Comparison of ENCODE assay signal across 8 cellular contexts in genomic region chr7:39580150-39580874, GRCh38. TPM values are rescaled to one million over a fixed set of nuclear protein-coding genes. Genes with fewer than 3 reads are reported as not detected.
DNase-seq lines count a peak whose midpoint lies in the region; ATAC-seq, FAIRE-seq and TF ChIP-seq lines count a peak whose summit lies in the region.

No MANE protein-coding gene starts in this region.

- no peaks in the 10 kb centered on the region for H3K27me3 Mint-ChIP-seq in activated naive CD8-positive, alpha-beta T cell treated with anti-CD3 and anti-CD28 coated beads for 36 hours

- H3K9ac ChIP-seq in SU-DHL-6 (ENCODE audit: low read length) = 0 out of 2 replicates have a peak overlapping the region, but pooled peaks have one; percentile 0

- no peak overlapping the region for H3K4me3 Mint-ChIP-seq in activated naive CD8-positive, alpha-beta T cell treated with anti-CD3 and anti-CD28 coated beads for 36 hours

- no peaks in the 10 kb centered on the region for H4K20me1 ChIP-seq in SU-DHL-6 (ENCODE audit: low read depth, low read length)

- H3K4me2 ChIP-seq in SU-DHL-6 (ENCODE audit: low read depth, low read length, poor library complexity, severe bottlenecking) = no peak overlapping the region

- no peaks in the 10 kb centered on the region for H3K27me3 ChIP-seq in SU-DHL-6 (ENCODE audit: low read length)
- H3K27me3 ChIP-seq in cardiac muscle cell = no peaks in the 10 kb centered on the region

- H3K4me3 ChIP-seq in SU-DHL-6 (ENCODE audit: insufficient read depth, low read length, poor library complexity, severe bottlenecking) (no peak overlapping the region), cardiac muscle cell (no peak overlapping the region)

- DNase-seq in GM12892 (ENCODE audit: insufficient read length) = peak; percentile 48
- DNase-seq in NCI-H1417 treated with DMSO at 0.1 percent for 48 hours (lab: John Stamatoyannopoulos, UW) = peak; percentile 48
- DNase-seq in activated naive CD8-positive, alpha-beta T cell treated with anti-CD3 and anti-CD28 coated beads for 36 hours = peak; percentile 72
- DNase-seq in cardiac muscle cell (ENCODE audit: low read depth in 1 of 2, low spot score in 1 of 2) = peak; percentile 90 to 97
- DNase-seq in pulmonary artery endothelial cell (ENCODE audit: low read depth, low spot score) = peak; percentile 93
- DNase-seq in mesenteric fat pad (ENCODE audit: low spot score) = no peak

- no peak for TF ChIP-seq POLR2A in GM12892 (IDR thresholded peaks at IDR 0.05; ENCODE audit: low read depth, low read length)

- H3K36me3 ChIP-seq in SU-DHL-6 (ENCODE audit: low read length) (no peaks in the 10 kb centered on the region), cardiac muscle cell (no peaks in the 10 kb centered on the region)

- no peaks in the 10 kb centered on the region for H3K9me3 Mint-ChIP-seq in activated naive CD8-positive, alpha-beta T cell treated with anti-CD3 and anti-CD28 coated beads for 36 hours

- no peaks in the 10 kb centered on the region for H3K36me3 Mint-ChIP-seq in activated naive CD8-positive, alpha-beta T cell treated with anti-CD3 and anti-CD28 coated beads for 36 hours

- H3K79me2 ChIP-seq in SU-DHL-6 (ENCODE audit: insufficient read depth, low read length) = no peaks in the 10 kb centered on the region

- H3K9me3 ChIP-seq in SU-DHL-6 (ENCODE audit: insufficient read depth, low read length) = no peaks in the 10 kb centered on the region
- no peaks in the 10 kb centered on the region for H3K9me3 ChIP-seq in cardiac muscle cell (ENCODE audit: low read depth)

- peak; percentile 95 for FAIRE-seq in GM12892 (lab: Jason Lieb, UNC)

- no peaks in the 10 kb centered on the region for H3K4me1 ChIP-seq in cardiac muscle cell (ENCODE audit: low read depth)

- peak overlapping the region; percentile 76 for H3K27ac Mint-ChIP-seq in activated naive CD8-positive, alpha-beta T cell treated with anti-CD3 and anti-CD28 coated beads for 36 hours

- peak; percentile 85 for TF ChIP-seq CTCF in SU-DHL-6 (IDR thresholded peaks at IDR 0.05; ENCODE audit: insufficient read depth, low read length, poor library complexity, severe bottlenecking)
- peak; percentile 74 for TF ChIP-seq CTCF in cardiac muscle cell (IDR thresholded peaks at IDR 0.05; ENCODE audit: low read depth, low read length)

- H3K4me1 Mint-ChIP-seq in activated naive CD8-positive, alpha-beta T cell treated with anti-CD3 and anti-CD28 coated beads for 36 hours = peaks cover 22% of the 10 kb centered on the region

- peak overlapping the region; percentile 81 for H2AFZ ChIP-seq in SU-DHL-6 (ENCODE audit: low read depth, low read length, severe bottlenecking)

- H3K27ac ChIP-seq in SU-DHL-6 (ENCODE audit: low read depth, low read length) (no peak overlapping the region), cardiac muscle cell (no peak overlapping the region)

- no peaks in the 10 kb centered on the region for H3F3A ChIP-seq in SU-DHL-6 (ENCODE audit: insufficient read depth)

- peak; percentile 91 for ATAC-seq in HG02763 (IDR thresholded peaks at IDR 0.05; ENCODE audit: unreplicated experiment)

- H3K9me2 ChIP-seq in SU-DHL-6 (replicated peaks; ENCODE audit: insufficient read depth, low read length) = no peaks in the 10 kb centered on the region

RNA-seq across cellular contexts. Expression of gene YAE1, which starts 14.1 kb away (rescaled TPM):
- 18.9 TPM for polyA plus RNA-seq in GM12892 (2012; ENCODE audit: missing spikeins)
- total RNA-seq in activated naive CD8-positive, alpha-beta T cell treated with anti-CD3 and anti-CD28 coated beads for 36 hours = 10 to 100 TPM; 11.2 to 12.5 TPM
- total RNA-seq in cardiac muscle cell = 29.5 and 33.7 TPM in 2 replicates
- 44.3 and 50.6 TPM in 2 replicates for polyA plus RNA-seq in cardiac muscle cell
- 25.6 and 28.4 TPM in 2 replicates for total RNA-seq in pulmonary artery endothelial cell
- total RNA-seq in mesenteric fat pad = 13.9 TPM

RNA-seq across cellular contexts. Expression of gene RALA, which starts 43.1 kb away (rescaled TPM):
- polyA plus RNA-seq in GM12892 (2012; ENCODE audit: missing spikeins) = 25.8 TPM
- 10 to 100 TPM; 38.0 to 40.6 TPM for total RNA-seq in activated naive CD8-positive, alpha-beta T cell treated with anti-CD3 and anti-CD28 coated beads for 36 hours
- total RNA-seq in cardiac muscle cell (7.3 and 9.1 TPM in 2 replicates), pulmonary artery endothelial cell (122 and 179 TPM in 2 replicates), mesenteric fat pad (26.7 TPM)
- polyA plus RNA-seq in cardiac muscle cell = 41.6 and 44.4 TPM in 2 replicates
